ENCODE assay signal across 20 cellular contexts in genomic region chr1:68166348-68166747, GRCh38.
"Had no signal": no experiment of that assay in that cellular context is flagged by ENCODE, and none has a peak within 500 bp of the region (broad histone marks: within the 10 kb centered on the region; RNA-seq: fewer than 3 reads in every experiment).

No MANE protein-coding gene starts in this region.

- H3K27ac ChIP-seq: colonic mucosa, heart left ventricle, stomach, uterus had no signal

- H3K4me1 ChIP-seq: colonic mucosa, uterus had no signal

- H3K36me3 ChIP-seq: colonic mucosa, uterus had no signal

- H3K36me3 Mint-ChIP-seq: naive B cell had no signal

- ATAC-seq: heart left ventricle, left colon, right cardiac atrium had no signal

- DNase-seq: cerebellar nuclear complex; colonic mucosa; dermis blood vessel endothelial cell; endodermal cell; erythroblast; foreskin melanocyte; heart left ventricle; hippocampal formation; left colon; midbrain; naive B cell; posterior cingulate gyrus; right cardiac atrium; small intestine; stimulated activated CD4-positive, alpha-beta T cell treated with anti-CD3 and anti-CD28 coated beads, Interleukin-12 subunit alpha, Interleukin-12 subunit beta, amount 100 ng/mL, for 4 hours; stimulated activated naive CD4-positive, alpha-beta T cell; stomach; substantia nigra; uterus had no signal

- H3K9me3 ChIP-seq: colonic mucosa, heart left ventricle, stomach, uterus had no signal

- H3K4me1 Mint-ChIP-seq: endodermal cell had no signal

- H3K27ac Mint-ChIP-seq: endodermal cell had no signal

- H3K4me3 ChIP-seq: colonic mucosa, heart left ventricle, stomach, uterus had no signal

- H3K9me3 Mint-ChIP-seq: nephron had no signal

- H3K27me3 ChIP-seq: colonic mucosa, heart left ventricle, stomach, uterus had no signal

- H3K4me3 Mint-ChIP-seq: endodermal cell, naive B cell, nephron had no signal
